In the genomic region with DNA sequence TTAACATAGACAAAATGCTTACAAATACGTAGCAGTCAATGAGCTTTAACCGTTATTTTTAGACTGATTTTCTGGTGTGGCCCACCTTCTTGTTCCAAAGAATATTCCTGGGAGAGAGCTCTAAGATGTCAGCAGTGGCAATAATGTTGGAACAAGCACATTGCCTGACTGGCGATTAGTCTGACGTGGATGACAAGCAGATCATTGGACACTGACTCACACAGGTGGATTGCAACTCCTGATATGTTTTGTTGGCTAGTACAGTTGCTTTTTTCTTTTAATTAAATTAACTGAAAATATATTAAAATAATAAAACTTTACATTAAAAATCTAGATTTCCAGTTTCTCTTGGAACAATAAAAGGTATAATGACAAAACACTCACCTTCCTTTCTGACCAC, we compare ENCODE assay signal across 16 cellular contexts.
DNase-seq lines count a peak whose midpoint lies in the region; ATAC-seq and TF ChIP-seq lines count a peak whose summit lies in the region.
"Had no signal": no experiment of that assay in that cellular context is flagged by ENCODE, and none has a peak within 500 bp of the region (broad histone marks: within the 10 kb centered on the region; RNA-seq: fewer than 3 reads in every experiment).

No MANE protein-coding gene starts in this region.

- H3K79me2 ChIP-seq in mammary epithelial cell (ENCODE audit: insufficient read depth, low read length) (peaks cover 7% of the 10 kb centered on the region), trophoblast cell (ENCODE audit: control insufficient read depth, insufficient read depth, low read length, poor library complexity) (no peaks in the 10 kb centered on the region)

- H3K23ac ChIP-seq in trophoblast cell (ENCODE audit: low read length), result no peak overlapping the region

- H4K8ac ChIP-seq in trophoblast cell (ENCODE audit: low read depth, low read length), result no peak overlapping the region

- H4K20me1 ChIP-seq in mammary epithelial cell (ENCODE audit: insufficient read depth, low read length), result no peaks in the 10 kb centered on the region
- H4K20me1 ChIP-seq: BLaER1 treated with 17β-estradiol and CSF1 and Interleukin-3, amounts not matched to agents 10 nM and 100 nM had no signal

- ATAC-seq in foreskin keratinocyte (peak; percentile 74), GM19023 (IDR thresholded peaks at IDR 0.05; ENCODE audit: unreplicated experiment) (no peak), GM19467 (IDR thresholded peaks at IDR 0.05; ENCODE audit: unreplicated experiment) (no peak)
- ATAC-seq in activated naive CD4-positive, alpha-beta T cell treated with anti-CD3 and anti-CD28 coated beads, Interleukin-2, amount 50 U/mL, for 72 hours, result no peak
- ATAC-seq: GM23338 had no signal

- TF ChIP-seq CTCF in mammary epithelial cell (conservative IDR thresholded peaks at IDR 0.05 in 1 of 2, IDR thresholded peaks at IDR 0.05 in 1 of 2; ENCODE audit: extremely low read depth in 1 of 2, insufficient read depth in 1 of 2, low read depth in 1 of 2, low read length in 2 of 2) (no peak), foreskin keratinocyte (conservative IDR thresholded peaks at IDR 0.05) (no peak)

- H3K27ac Mint-ChIP-seq in activated naive CD4-positive, alpha-beta T cell treated with anti-CD3 and anti-CD28 coated beads, Interleukin-2, amount 50 U/mL, for 72 hours, result no peak overlapping the region
- H3K27ac Mint-ChIP-seq: CD4-positive, CD25-positive, alpha-beta regulatory T cell; GM23338; H9 had no signal

- BruUV-seq in mammary epithelial cell (replicated peaks; lab: Mats Ljungman, UMichigan), result no TSS peak

- H3K4ac ChIP-seq in trophoblast cell (ENCODE audit: low read depth, low read length), result no peak overlapping the region

- intact Hi-C loops in mammary epithelial cell (cut with micrococcal nuclease), result no loop called here

- CTCF ChIA-PET in mammary epithelial cell (lab: Charles Lee; ENCODE audit: low non-redundant PET), result no interaction called here

- H3K36me3 ChIP-seq in mammary epithelial cell (ENCODE audit: insufficient read depth, low read length) (no peaks in the 10 kb centered on the region), trophoblast cell (ENCODE audit: control insufficient read depth in 1 of 2, insufficient read depth in 2 of 2, low read length in 2 of 2) (no peaks in the 10 kb centered on the region)
- H3K36me3 ChIP-seq: BLaER1 treated with 17β-estradiol and CSF1 and Interleukin-3, amounts not matched to agents 10 nM and 100 nM had no signal

- H3K27ac ChIP-seq in mammary epithelial cell (ENCODE audit: insufficient read depth, low read depth, low read length) (peak overlapping the region; percentile 49), foreskin keratinocyte (peak overlapping the region; percentile 78), trophoblast cell (ENCODE audit: low read depth, low read length) (no peak overlapping the region)
- H3K27ac ChIP-seq: BLaER1 treated with 17β-estradiol and CSF1 and Interleukin-3, amounts not matched to agents 10 nM and 100 nM had no signal

- H3K27me3 ChIP-seq in mammary epithelial cell (ENCODE audit: insufficient read depth, low read length) (no peaks in the 10 kb centered on the region), foreskin keratinocyte (no peaks in the 10 kb centered on the region), trophoblast cell (ENCODE audit: insufficient read depth, low read length) (no peaks in the 10 kb centered on the region)
- H3K27me3 ChIP-seq: BLaER1 treated with 17β-estradiol and CSF1 and Interleukin-3, amounts not matched to agents 10 nM and 100 nM had no signal

- H3K4me1 ChIP-seq in mammary epithelial cell (ENCODE audit: insufficient read depth, low read length), result peaks cover 13% of the 10 kb centered on the region
- peaks cover 19% of the 10 kb centered on the region for H3K4me1 ChIP-seq in foreskin keratinocyte
- peaks cover 1 to 4% of the 10 kb centered on the region in 2 experiments for H3K4me1 ChIP-seq in trophoblast cell (ENCODE audit: control insufficient read depth in 1 of 2, insufficient read depth in 2 of 2, low read length in 2 of 2)

- WGBS in mammary epithelial cell (ENCODE audit: low coverage, missing lambda C conversion rate), result 86% methylated on average over 4 of the region's 4 CpGs
- WGBS in trophoblast cell (ENCODE audit: extremely low coverage, insufficient coverage, insufficient read length), result no CpG with 5 or more reads among the region's 4 CpGs

- H4K12ac ChIP-seq in trophoblast cell (ENCODE audit: low read depth, low read length), result no peak overlapping the region

- H3K36me3 Mint-ChIP-seq in activated naive CD4-positive, alpha-beta T cell treated with anti-CD3 and anti-CD28 coated beads, Interleukin-2, amount 50 U/mL, for 72 hours, result no peaks in the 10 kb centered on the region
- H3K36me3 Mint-ChIP-seq: CD4-positive, CD25-positive, alpha-beta regulatory T cell had no signal

- no peak overlapping the region for H3K14ac ChIP-seq in trophoblast cell (ENCODE audit: low read length)

- H3K9me3 Mint-ChIP-seq in activated naive CD4-positive, alpha-beta T cell treated with anti-CD3 and anti-CD28 coated beads, Interleukin-2, amount 50 U/mL, for 72 hours, result no peaks in the 10 kb centered on the region
- H3K9me3 Mint-ChIP-seq: GM23338, H9 had no signal

- no peak overlapping the region for H4K91ac ChIP-seq in trophoblast cell (ENCODE audit: low read depth, low read length)

- H3K18ac ChIP-seq in trophoblast cell (ENCODE audit: low read length), result no peak overlapping the region

- H3K4me2 ChIP-seq in mammary epithelial cell (ENCODE audit: insufficient read depth, low read depth, low read length) (peak overlapping the region; percentile 19), trophoblast cell (ENCODE audit: low read length) (no peak overlapping the region)
- H3K4me2 ChIP-seq: BLaER1 treated with 17β-estradiol and CSF1 and Interleukin-3, amounts not matched to agents 10 nM and 100 nM; GM23338 had no signal

- H2AFZ ChIP-seq in mammary epithelial cell (ENCODE audit: low read depth, low read length), result no peak overlapping the region
- H2AFZ ChIP-seq in trophoblast cell (ENCODE audit: insufficient read depth, low read length, poor library complexity), result no peak overlapping the region
- H2AFZ ChIP-seq: GM23338 had no signal

- no peaks in the 10 kb centered on the region for H3K9me3 ChIP-seq in mammary epithelial cell (replicated peaks; ENCODE audit: insufficient read depth, low read length)
- no peaks in the 10 kb centered on the region for H3K9me3 ChIP-seq in trophoblast cell (ENCODE audit: insufficient read depth, low read depth, low read length)
- H3K9me3 ChIP-seq: BLaER1 treated with 17β-estradiol and CSF1 and Interleukin-3, amounts not matched to agents 10 nM and 100 nM had no signal

- H3K9ac ChIP-seq in mammary epithelial cell (ENCODE audit: insufficient read depth, low read length) (no peak overlapping the region), trophoblast cell (ENCODE audit: low read length) (no peak overlapping the region)
- H3K9ac ChIP-seq: BLaER1 treated with 17β-estradiol and CSF1 and Interleukin-3, amounts not matched to agents 10 nM and 100 nM had no signal

- no peak overlapping the region for H2BK5ac ChIP-seq in trophoblast cell (ENCODE audit: low read depth, low read length, poor library complexity)

- H3K4me3 ChIP-seq in mammary epithelial cell (replicated peaks in 1 of 3; ENCODE audit: insufficient read depth in 1 of 3, low read depth in 2 of 3, low read length in 3 of 3), result no peak overlapping the region
- no peak overlapping the region for H3K4me3 ChIP-seq in trophoblast cell (ENCODE audit: low read depth, low read length)
- H3K4me3 ChIP-seq: BLaER1 treated with 17β-estradiol and CSF1 and Interleukin-3, amounts not matched to agents 10 nM and 100 nM; GM23338 had no signal

- no peak overlapping the region for H2BK12ac ChIP-seq in trophoblast cell (ENCODE audit: low read length)

- dilution Hi-C loops in mammary epithelial cell (cut with HindIII; ENCODE audit: low sequenced_read_pairs), result no loop called here

- peak; percentile 53 for DNase-seq in HPDE6-E6E7 (ENCODE audit: extremely low spot score)
- DNase-seq in mammary epithelial cell, result peak; percentile 62
- DNase-seq in foreskin keratinocyte, result peak in 1 of 2 donors; percentile 73
- DNase-seq in trophoblast cell, result peak; percentile 32 to 35
- no peak for DNase-seq in hippocampal formation (lab: John Stamatoyannopoulos, UW)
- no peak for DNase-seq in activated naive CD4-positive, alpha-beta T cell treated with anti-CD3 and anti-CD28 coated beads, Interleukin-2, amount 50 U/mL, for 72 hours (ENCODE audit: low spot score in 2 of 2)
- DNase-seq: 8988T; AML-193; CD4-positive, CD25-positive, alpha-beta regulatory T cell; DMS53; GF-D8; H9 had no signal

- H2BK120ac ChIP-seq in trophoblast cell (ENCODE audit: insufficient read depth, low read length, poor library complexity), result no peak overlapping the region

- no peaks in the 10 kb centered on the region for H3K79me1 ChIP-seq in trophoblast cell (ENCODE audit: low read length)

- in situ Hi-C loops in mammary epithelial cell (cut with MboI; ENCODE audit: low sequenced_read_pairs in 2 of 2), result no loop called here

- H2AK5ac ChIP-seq in trophoblast cell (ENCODE audit: low read length), result no peak overlapping the region

Comparison
In these comparisons a context has a peak if more than half of its experiments do, and no peak if none do; other contexts are left out.
1. DNase-seq: peak in HPDE6-E6E7 (single experiment), mammary epithelial cell (single experiment) and trophoblast cell (2 of 2); none in hippocampal formation (0 of 2) and activated naive CD4-positive, alpha-beta T cell treated with anti-CD3 and anti-CD28 coated beads, Interleukin-2, amount 50 U/mL, for 72 hours (0 of 2).